Comparison of ENCODE assay signal across 8 cellular contexts in genomic region chr3:132253262-132253878, GRCh38.
A peak's percentile ranks its signal among the peaks of the same experiment; 100 is the strongest.
DNase-seq lines count a peak whose midpoint lies in the region; ATAC-seq and TF ChIP-seq lines count a peak whose summit lies in the region.

No MANE protein-coding gene starts in this region.

- H3K9ac ChIP-seq in IMR-90 (ENCODE audit: low read depth, low read length) (no peak overlapping the region), fibroblast of lung (ENCODE audit: insufficient read depth, low read length) (no peak overlapping the region)

- peak; percentile 53 for DNase-seq in AG08395 (ENCODE audit: low spot score)
- DNase-seq in GM06990 (ENCODE audit: extremely low read depth, insufficient read length), result peak; percentile 1
- peak; percentile 76 for DNase-seq in IMR-90
- peak; percentile 38 for DNase-seq in SIG-M5 (lab: John Stamatoyannopoulos, UW)
- peak; percentile 53 to 86 for DNase-seq in fibroblast of lung (ENCODE audit: low read depth in 2 of 2)
- DNase-seq in osteoblast (ENCODE audit: insufficient read length, low spot score, missing footprints), result peak; percentile 62
- no peak for DNase-seq in posterior vena cava (ENCODE audit: low spot score)
- DNase-seq in activated T-cell treated with anti-CD3 and anti-CD28 coated beads, Interleukin-2, amount 50 U/mL, for 1 hour, result no peak

- CTCF ChIA-PET in IMR-90 (lab: Yijun Ruan, JAX), result interaction anchor here (1.0 kb wide), 1 partner anchor 89 kb away, joined by 3 read pairs; no protein-coding TSS in a partner anchor

- peak; percentile 55 for ATAC-seq in IMR-90 (ENCODE audit: low read depth)

- no peak for TF ChIP-seq POLR2A in IMR-90 (IDR thresholded peaks at IDR 0.05; ENCODE audit: low read depth, low read length)

- H3K9me3 ChIP-seq in IMR-90 (ENCODE audit: control insufficient read depth, insufficient read depth, low read length) (no peaks in the 10 kb centered on the region), fibroblast of lung (ENCODE audit: control insufficient read depth, insufficient read depth, low read depth, low read length) (no peaks in the 10 kb centered on the region), osteoblast (ENCODE audit: low read depth, low read length) (no peaks in the 10 kb centered on the region)

- in situ Hi-C loops in IMR-90 (cut with MboI; ENCODE audit: low sequenced_read_pairs), result loop anchor here (25.0 kb wide), 1 partner anchor 384 kb away; no protein-coding TSS in a partner anchor

- H3K4ac ChIP-seq in IMR-90 (ENCODE audit: low read depth, low read length), result no peak overlapping the region

- H2AK9ac ChIP-seq in IMR-90 (replicated peaks; ENCODE audit: low read depth, low read length, poor library complexity), result no peak overlapping the region

- no peak overlapping the region for H2AK5ac ChIP-seq in IMR-90 (ENCODE audit: low read depth, low read length)

- peak; percentile 68 for TF ChIP-seq RAD21 in IMR-90 (IDR thresholded peaks at IDR 0.05; ENCODE audit: low read length)

- H2BK120ac ChIP-seq in IMR-90 (ENCODE audit: low read depth, low read length), result no peak overlapping the region

- no CpG with 5 or more reads among the region's 4 CpGs for WGBS in IMR-90 (ENCODE audit: extremely low coverage in 2 of 2, insufficient read length in 1 of 2), 2 experiments

- peak; percentile 71 for TF ChIP-seq CTCF in GM06990 (IDR thresholded peaks at IDR 0.05; ENCODE audit: insufficient read depth, low read length, poor library complexity, severe bottlenecking)
- TF ChIP-seq CTCF in IMR-90 (conservative IDR thresholded peaks at IDR 0.05; ENCODE audit: low read depth, low read length), result peak; percentile 89
- TF ChIP-seq CTCF in fibroblast of lung (conservative IDR thresholded peaks at IDR 0.05 in 1 of 2, IDR thresholded peaks at IDR 0.05 in 1 of 2; ENCODE audit: low read depth in 1 of 2, low read length in 2 of 2), result peak; percentile 89 to 94
- peak; percentile 74 for TF ChIP-seq CTCF in osteoblast (IDR thresholded peaks at IDR 0.05; ENCODE audit: extremely low read depth, low read depth, low read length)

- no peak overlapping the region for H3K23ac ChIP-seq in IMR-90 (ENCODE audit: low read depth, low read length)

- H2BK5ac ChIP-seq in IMR-90 (ENCODE audit: low read depth, low read length, poor library complexity, severe bottlenecking), result no peak overlapping the region

- H2BK20ac ChIP-seq in IMR-90 (ENCODE audit: low read depth, low read length), result no peak overlapping the region

- H3K9me1 ChIP-seq in IMR-90 (ENCODE audit: insufficient read depth, low read length), result 0 out of 2 replicates have a peak, but pooled peaks cover 3% of the 10 kb centered on the region

- no peak overlapping the region for H3K18ac ChIP-seq in IMR-90 (ENCODE audit: low read depth, low read length)

- POLR2A ChIA-PET in IMR-90 (lab: Charles Lee; ENCODE audit: unreplicated experiment), result interaction anchor here (0.6 kb wide), 1 partner anchor 19 kb away, joined by 3 read pairs; no protein-coding TSS in a partner anchor

- dilution Hi-C loops in IMR-90 (cut with HindIII; ENCODE audit: low sequenced_read_pairs, unreplicated experiment), result no loop called here

- H4K20me1 ChIP-seq in IMR-90 (ENCODE audit: insufficient read depth, low read length) (no peaks in the 10 kb centered on the region), fibroblast of lung (ENCODE audit: control insufficient read depth, extremely low read depth, insufficient read depth, low read length) (no peaks in the 10 kb centered on the region), osteoblast (ENCODE audit: insufficient read depth, low read length) (no peaks in the 10 kb centered on the region)

- intact Hi-C loops in IMR-90 (cut with micrococcal nuclease), result loop anchor here (1.0 kb wide), 1 partner anchor 90 kb away; no protein-coding TSS in a partner anchor
- intact Hi-C loops in posterior vena cava (cut with DNase I), result loop anchor here in 1 of 2 donors (5.0 kb wide), 1 partner anchor 89 kb away; no protein-coding TSS in a partner anchor

- H3K36me3 ChIP-seq in GM06990 (ENCODE audit: control insufficient read depth, insufficient read depth, low read length) (no peaks in the 10 kb centered on the region), IMR-90 (ENCODE audit: control insufficient read depth, insufficient read depth, low read length) (no peaks in the 10 kb centered on the region), fibroblast of lung (ENCODE audit: control insufficient read depth, insufficient read depth, low read length) (no peaks in the 10 kb centered on the region), osteoblast (ENCODE audit: insufficient read depth, low read length) (no peaks in the 10 kb centered on the region)

- no peaks in the 10 kb centered on the region for H3K79me1 ChIP-seq in IMR-90 (ENCODE audit: low read depth in 1 of 2, low read length in 2 of 2)

- no peak overlapping the region for H2BK15ac ChIP-seq in IMR-90 (ENCODE audit: low read depth, low read length)

- H4K91ac ChIP-seq in IMR-90 (ENCODE audit: insufficient read depth, low read depth, low read length), result no peak overlapping the region

- no peak overlapping the region for H4K8ac ChIP-seq in IMR-90 (ENCODE audit: low read depth in 2 of 2, low read length in 2 of 2)

- no peak overlapping the region for H3K4me2 ChIP-seq in IMR-90 (ENCODE audit: low read depth, low read length)
- H3K4me2 ChIP-seq in fibroblast of lung (ENCODE audit: extremely low read depth, insufficient read depth, low read length), result no peak overlapping the region
- no peak overlapping the region for H3K4me2 ChIP-seq in osteoblast (ENCODE audit: insufficient read depth, low read length)

- H2AFZ ChIP-seq in IMR-90 (replicated peaks; ENCODE audit: low read length, poor library complexity), result no peak overlapping the region
- H2AFZ ChIP-seq in fibroblast of lung (ENCODE audit: low read length), result no peak overlapping the region
- H2AFZ ChIP-seq in osteoblast (ENCODE audit: low read length), result no peak overlapping the region

- no peak overlapping the region for H3K56ac ChIP-seq in IMR-90 (ENCODE audit: extremely low read depth, insufficient read depth, low read length)

- H3K4me1 ChIP-seq in IMR-90 (ENCODE audit: control insufficient read depth, insufficient read depth, low read length) (peaks cover 8% of the 10 kb centered on the region), fibroblast of lung (ENCODE audit: control insufficient read depth, extremely low read depth, insufficient read depth, low read length) (peaks cover 10% of the 10 kb centered on the region), osteoblast (ENCODE audit: insufficient read depth, low read length) (peaks cover 9% of the 10 kb centered on the region)

- no TSS peak for BruUV-seq in IMR-90 (replicated peaks; lab: Mats Ljungman, UMichigan)

- H3K27ac ChIP-seq in IMR-90 (ENCODE audit: insufficient read depth, low read length) (no peak overlapping the region), fibroblast of lung (ENCODE audit: insufficient read depth, low read length) (no peak overlapping the region), osteoblast (ENCODE audit: low read depth, low read length) (no peak overlapping the region)

- no peak overlapping the region for H3K14ac ChIP-seq in IMR-90 (replicated peaks; ENCODE audit: low read depth, low read length)

- no peak overlapping the region for H4K5ac ChIP-seq in IMR-90 (ENCODE audit: low read depth, low read length)

- H3K79me2 ChIP-seq in fibroblast of lung (ENCODE audit: control insufficient read depth, insufficient read depth, low read length) (no peaks in the 10 kb centered on the region), osteoblast (ENCODE audit: insufficient read depth, low read length) (no peaks in the 10 kb centered on the region)

- no peak overlapping the region for H3K4me3 ChIP-seq in GM06990 (replicated peaks; ENCODE audit: low read depth, low read length)
- no peak overlapping the region for H3K4me3 ChIP-seq in IMR-90 (ENCODE audit: insufficient read depth, low read depth, low read length)
- H3K4me3 ChIP-seq in fibroblast of lung (replicated peaks in 1 of 4; ENCODE audit: control extremely low read depth in 1 of 4, insufficient read depth in 1 of 4, low read depth in 3 of 4, low read length in 4 of 4), result no peak overlapping the region
- no peak overlapping the region for H3K4me3 ChIP-seq in osteoblast (ENCODE audit: insufficient read depth, low read length)

- no peaks in the 10 kb centered on the region; the same call in 1 of the 2 replicates for H3K27me3 ChIP-seq in GM06990 (replicated peaks; ENCODE audit: control insufficient read depth, insufficient read depth, low read length)
- no peaks in the 10 kb centered on the region; the same call in 1 of the 2 replicates for H3K27me3 ChIP-seq in IMR-90 (ENCODE audit: control insufficient read depth, insufficient read depth, low read length)
- H3K27me3 ChIP-seq in fibroblast of lung (ENCODE audit: control insufficient read depth, insufficient read depth, low read length), result no peaks in the 10 kb centered on the region
- H3K27me3 ChIP-seq in osteoblast (ENCODE audit: insufficient read depth, low read length), result peaks cover 7% of the 10 kb centered on the region

TF ChIP-seq in IMR-90, 13 proteins besides CTCF, POLR2A, EP300 and RAD21:
- TF ChIP-seq RFX5 (IDR thresholded peaks at IDR 0.05; ENCODE audit: low read depth, low read length) (no peak), SMC3 (IDR thresholded peaks at IDR 0.05; ENCODE audit: low read depth, low read length) (peak; percentile 52)

Comparison
In these comparisons a context has a peak if more than half of its experiments do, and no peak if none do; other contexts are left out.
1. DNase-seq: peak in AG08395 (single experiment), GM06990 (single experiment), IMR-90 (single experiment), SIG-M5 (single experiment), fibroblast of lung (2 of 2) and osteoblast (single experiment); none in posterior vena cava (single experiment) and activated T-cell treated with anti-CD3 and anti-CD28 coated beads, Interleukin-2, amount 50 U/mL, for 1 hour (single experiment).
2. Peak in every context shown above with its lines, with median percentiles within 50 percentile points of each other: CTCF ChIP-seq.